Comparison of ENCODE assay signal across 1 cellular context in the genomic region with DNA sequence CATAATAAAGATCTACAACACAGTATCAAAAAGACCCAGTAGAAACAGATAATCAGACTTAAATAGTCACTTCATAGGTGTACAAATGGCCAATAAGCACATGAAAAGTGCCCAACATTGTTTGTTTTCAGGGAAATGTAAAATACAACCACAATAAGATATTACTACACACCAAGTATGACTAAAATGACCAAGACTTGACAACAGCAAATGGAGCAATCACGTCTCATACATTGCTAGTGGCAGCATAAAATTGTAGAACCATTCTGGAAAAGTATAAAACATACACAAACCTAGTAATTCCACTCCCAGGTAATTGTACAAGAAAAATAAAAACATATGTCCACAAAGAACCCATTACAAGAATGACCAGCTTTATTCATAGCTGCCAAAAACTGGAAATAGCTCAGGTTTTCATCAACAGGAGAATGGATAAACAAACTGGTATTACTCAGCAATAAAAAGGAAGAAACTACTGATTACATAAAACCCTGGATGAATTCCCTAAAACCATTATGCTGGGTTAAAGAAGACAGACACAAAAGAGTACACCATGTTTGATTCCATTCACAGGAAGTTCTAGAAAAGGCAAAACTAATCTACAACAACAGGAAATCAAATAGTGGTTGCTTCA.
TF ChIP-seq lines count a peak whose summit lies in the region.

No MANE protein-coding gene starts in this region.

TF ChIP-seq in HepG2, 621 proteins besides CTCF, POLR2A, EP300 and RAD21 (continued from another document):
- TF ChIP-seq, protein P1, sequence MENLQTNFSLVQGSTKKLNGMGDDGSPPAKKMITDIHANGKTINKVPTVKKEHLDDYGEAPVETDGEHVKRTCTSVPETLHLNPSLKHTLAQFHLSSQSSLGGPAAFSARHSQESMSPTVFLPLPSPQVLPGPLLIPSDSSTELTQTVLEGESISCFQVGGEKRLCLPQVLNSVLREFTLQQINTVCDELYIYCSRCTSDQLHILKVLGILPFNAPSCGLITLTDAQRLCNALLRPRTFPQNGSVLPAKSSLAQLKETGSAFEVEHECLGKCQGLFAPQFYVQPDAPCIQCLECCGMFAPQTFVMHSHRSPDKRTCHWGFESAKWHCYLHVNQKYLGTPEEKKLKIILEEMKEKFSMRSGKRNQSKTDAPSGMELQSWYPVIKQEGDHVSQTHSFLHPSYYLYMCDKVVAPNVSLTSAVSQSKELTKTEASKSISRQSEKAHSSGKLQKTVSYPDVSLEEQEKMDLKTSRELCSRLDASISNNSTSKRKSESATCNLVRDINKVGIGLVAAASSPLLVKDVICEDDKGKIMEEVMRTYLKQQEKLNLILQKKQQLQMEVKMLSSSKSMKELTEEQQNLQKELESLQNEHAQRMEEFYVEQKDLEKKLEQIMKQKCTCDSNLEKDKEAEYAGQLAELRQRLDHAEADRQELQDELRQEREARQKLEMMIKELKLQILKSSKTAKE (CRISPR knock-in tag; IDR thresholded peaks at IDR 0.05; ENCODE audit: borderline replicate concordance) = no peak
- TF ChIP-seq, protein P2, sequence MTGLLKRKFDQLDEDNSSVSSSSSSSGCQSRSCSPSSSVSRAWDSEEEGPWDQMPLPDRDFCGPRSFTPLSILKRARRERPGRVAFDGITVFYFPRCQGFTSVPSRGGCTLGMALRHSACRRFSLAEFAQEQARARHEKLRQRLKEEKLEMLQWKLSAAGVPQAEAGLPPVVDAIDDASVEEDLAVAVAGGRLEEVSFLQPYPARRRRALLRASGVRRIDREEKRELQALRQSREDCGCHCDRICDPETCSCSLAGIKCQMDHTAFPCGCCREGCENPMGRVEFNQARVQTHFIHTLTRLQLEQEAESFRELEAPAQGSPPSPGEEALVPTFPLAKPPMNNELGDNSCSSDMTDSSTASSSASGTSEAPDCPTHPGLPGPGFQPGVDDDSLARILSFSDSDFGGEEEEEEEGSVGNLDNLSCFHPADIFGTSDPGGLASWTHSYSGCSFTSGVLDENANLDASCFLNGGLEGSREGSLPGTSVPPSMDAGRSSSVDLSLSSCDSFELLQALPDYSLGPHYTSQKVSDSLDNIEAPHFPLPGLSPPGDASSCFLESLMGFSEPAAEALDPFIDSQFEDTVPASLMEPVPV (CRISPR knock-in tag; IDR thresholded peaks at IDR 0.05) = no peak
